8 cellular contexts compared by ENCODE assay signal in genomic region chr2:237291138-237291792, GRCh38.
DNase-seq lines count a peak whose midpoint lies in the region; ATAC-seq, FAIRE-seq and TF ChIP-seq lines count a peak whose summit lies in the region.

No MANE protein-coding gene starts in this region.

- H3K9me3 ChIP-seq in IMR-90 (ENCODE audit: control insufficient read depth, insufficient read depth, low read length) (peaks cover 4% of the 10 kb centered on the region; the same call in 1 of the 2 replicates), Peyer's patch (no peaks in the 10 kb centered on the region)

- H3K27ac Mint-ChIP-seq in central memory CD8-positive, alpha-beta T cell (ENCODE audit: low read depth) = peak overlapping the region; percentile 42

- TF ChIP-seq CTCF in AG09309 (IDR thresholded peaks at IDR 0.05; ENCODE audit: control insufficient read depth, insufficient read depth, low read depth, low read length, missing control alignments) = no peak
- TF ChIP-seq CTCF in IMR-90 (conservative IDR thresholded peaks at IDR 0.05; ENCODE audit: low read depth, low read length) = no peak
- no peak for TF ChIP-seq CTCF in Peyer's patch (IDR thresholded peaks at IDR 0.05)
- no peak for TF ChIP-seq CTCF in lower leg skin (IDR thresholded peaks at IDR 0.05)
- no peak for TF ChIP-seq CTCF in D721Med (IDR thresholded peaks at IDR 0.05; ENCODE audit: insufficient read depth, missing control alignments)

- H3K27me3 ChIP-seq in IMR-90 (ENCODE audit: control insufficient read depth, insufficient read depth, low read length) (no peaks in the 10 kb centered on the region), Peyer's patch (no peaks in the 10 kb centered on the region)

- H3K4me1 ChIP-seq in IMR-90 (ENCODE audit: control insufficient read depth, insufficient read depth, low read length) (peaks cover 15% of the 10 kb centered on the region), Peyer's patch (peaks cover 0 to 8% (median 1%) of the 10 kb centered on the region in 4 donors)

- H3K9ac ChIP-seq in IMR-90 (ENCODE audit: low read depth, low read length) = peak overlapping the region; percentile 58

- H2AFZ ChIP-seq in IMR-90 (replicated peaks; ENCODE audit: low read length, poor library complexity) = peak overlapping the region; percentile 80

- H3K14ac ChIP-seq in IMR-90 (replicated peaks; ENCODE audit: low read depth, low read length) = peak overlapping the region; percentile 90

- peak overlapping the region; percentile 95 for H2BK20ac ChIP-seq in IMR-90 (ENCODE audit: low read depth, low read length)

- peak overlapping the region; percentile 95 for H2BK120ac ChIP-seq in IMR-90 (ENCODE audit: low read depth, low read length)

- peak overlapping the region; percentile 92 for H4K5ac ChIP-seq in IMR-90 (ENCODE audit: low read depth, low read length)

- BruUV-seq in IMR-90 (replicated peaks; lab: Mats Ljungman, UMichigan) = no TSS peak

- peak overlapping the region; percentile 10 for H2AK9ac ChIP-seq in IMR-90 (replicated peaks; ENCODE audit: low read depth, low read length, poor library complexity)

- H3K9me3 Mint-ChIP-seq in central memory CD8-positive, alpha-beta T cell = no peaks in the 10 kb centered on the region

- H3K36me3 Mint-ChIP-seq in central memory CD8-positive, alpha-beta T cell (ENCODE audit: insufficient read depth) = no peaks in the 10 kb centered on the region

- DNase-seq in AG09309 (ENCODE audit: low read depth) (peak; percentile 96), IMR-90 (peak; percentile 98), Peyer's patch (peak; percentile 46 to 90 (median 77)), lower leg skin (ENCODE audit: low spot score in 2 of 2) (peak; percentile 95 to 98), D721Med (ENCODE audit: insufficient read length, low spot score) (no peak), AML-193 (lab: John Stamatoyannopoulos, UW) (no peak)
- DNase-seq in central memory CD8-positive, alpha-beta T cell (ENCODE audit: low spot score in 2 of 2) = no peak
- DNase-seq in stimulated activated CD4-positive, alpha-beta T cell treated with anti-CD3 and anti-CD28 coated beads, Interleukin-4, amount 100 ng/mL, for 4 hours = peak; percentile 7 to 22

- H4K20me1 ChIP-seq in IMR-90 (ENCODE audit: insufficient read depth, low read length) = no peaks in the 10 kb centered on the region

- in situ Hi-C loops in IMR-90 (cut with MboI; ENCODE audit: low sequenced_read_pairs) = no loop called here

- H3K36me3 ChIP-seq in IMR-90 (ENCODE audit: control insufficient read depth, insufficient read depth, low read length) = no peaks in the 10 kb centered on the region
- H3K36me3 ChIP-seq in Peyer's patch = no peaks in the 10 kb centered on the region

- 0% methylated on average over 12 of the region's 20 CpGs; no CpG with 5 or more reads in 1 of the 2 experiments for WGBS in IMR-90 (ENCODE audit: extremely low coverage in 2 of 2, insufficient read length in 1 of 2), 2 experiments
- 0 to 1% methylated on average over 20 of the region's 20 CpGs for WGBS in lower leg skin, 2 donors

- dilution Hi-C loops in IMR-90 (cut with HindIII; ENCODE audit: low sequenced_read_pairs, unreplicated experiment) = no loop called here

- peaks cover 75% of the 10 kb centered on the region for H3K27me3 Mint-ChIP-seq in central memory CD8-positive, alpha-beta T cell

- peak overlapping the region; percentile 93 for H3K18ac ChIP-seq in IMR-90 (ENCODE audit: low read depth, low read length)

- H3K4me3 ChIP-seq in AG09309 (ENCODE audit: control insufficient read depth, low read depth, low read length) = no peak overlapping the region
- H3K4me3 ChIP-seq in IMR-90 (ENCODE audit: insufficient read depth, low read depth, low read length) = no peak overlapping the region
- no peak overlapping the region for H3K4me3 ChIP-seq in Peyer's patch
- no peak overlapping the region for H3K4me3 ChIP-seq in lower leg skin (ENCODE audit: low read depth, poor library complexity, severe bottlenecking)

- H3K9me1 ChIP-seq in IMR-90 (ENCODE audit: insufficient read depth, low read length) = peaks cover 16% of the 10 kb centered on the region

- H3K23ac ChIP-seq in IMR-90 (ENCODE audit: low read depth, low read length) = peak overlapping the region; percentile 89

- peak overlapping the region; percentile 96 for H3K27ac ChIP-seq in IMR-90 (ENCODE audit: insufficient read depth, low read length)
- peak overlapping the region; percentile 44 to 68 (median 58) for H3K27ac ChIP-seq in Peyer's patch

- POLR2A ChIA-PET in IMR-90 (lab: Charles Lee; ENCODE audit: unreplicated experiment) = interaction anchor here (1.7 to 2.2 kb wide), 3 partner anchors 10 to 24 kb away, joined by 6 to 10 read pairs (median 8); no protein-coding TSS in a partner anchor

- H3K4ac ChIP-seq in IMR-90 (ENCODE audit: low read depth, low read length) = peak overlapping the region; percentile 96

- peak overlapping the region; percentile 95 to 97 for H4K8ac ChIP-seq in IMR-90 (ENCODE audit: low read depth in 2 of 2, low read length in 2 of 2)

- H2AK5ac ChIP-seq in IMR-90 (ENCODE audit: low read depth, low read length) = peak overlapping the region; percentile 78

- peak overlapping the region; percentile 98 for H4K91ac ChIP-seq in IMR-90 (ENCODE audit: insufficient read depth, low read depth, low read length)

- peaks cover 6% of the 10 kb centered on the region for H3K4me1 Mint-ChIP-seq in central memory CD8-positive, alpha-beta T cell

- H3K79me1 ChIP-seq in IMR-90 (ENCODE audit: low read depth in 1 of 2, low read length in 2 of 2) = peaks cover 0 to 16% of the 10 kb centered on the region in 2 experiments; a peak in 2 of 4 replicates

- H3K4me2 ChIP-seq in IMR-90 (ENCODE audit: low read depth, low read length) = peak overlapping the region; percentile 68

- TF ChIP-seq POLR2A in IMR-90 (IDR thresholded peaks at IDR 0.05; ENCODE audit: low read depth, low read length) = peak; percentile 61
- TF ChIP-seq POLR2A in Peyer's patch (IDR thresholded peaks at IDR 0.05) = no peak
- TF ChIP-seq POLR2A in lower leg skin (IDR thresholded peaks at IDR 0.05) = no peak

- peak overlapping the region; percentile 86 for H3K56ac ChIP-seq in IMR-90 (ENCODE audit: extremely low read depth, insufficient read depth, low read length)

- peak overlapping the region; percentile 97; the same call in 2 of the 3 replicates for H2BK15ac ChIP-seq in IMR-90 (ENCODE audit: low read depth, low read length)

- H2BK5ac ChIP-seq in IMR-90 (ENCODE audit: low read depth, low read length, poor library complexity, severe bottlenecking) = peak overlapping the region; percentile 88

- intact Hi-C loops in IMR-90 (cut with micrococcal nuclease) = loop anchor here (1.0 to 5.0 kb wide), 3 partner anchors 8 to 64 kb away; no protein-coding TSS in a partner anchor
- intact Hi-C loops in lower leg skin (cut with DNase I; ENCODE audit: low total_unique reads) = no loop called here

- TF ChIP-seq RAD21 in IMR-90 (IDR thresholded peaks at IDR 0.05; ENCODE audit: low read length) = peak; percentile 32

- FAIRE-seq in D721Med (lab: Jason Lieb, UNC) = no peak

- CTCF ChIA-PET in IMR-90 (lab: Yijun Ruan, JAX) = interaction anchor here (0.5 to 1.6 kb wide), 2 partner anchors 10 to 194 kb away, joined by 3 to 4 read pairs; no protein-coding TSS in a partner anchor

- H3K4me3 Mint-ChIP-seq in central memory CD8-positive, alpha-beta T cell = no peak overlapping the region

- ATAC-seq in IMR-90 (ENCODE audit: low read depth) = peak; percentile 86
- ATAC-seq in central memory CD8-positive, alpha-beta T cell (replicated peaks; ENCODE audit: extremely low read depth, poor library complexity, severe bottlenecking) = no peak

TF ChIP-seq in IMR-90, 13 proteins besides CTCF, POLR2A, EP300 and RAD21:
- TF ChIP-seq MAFK (IDR thresholded peaks at IDR 0.05; ENCODE audit: low read depth, low read length) = peak; percentile 49; the same call in 1 of the 2 replicates
- TF ChIP-seq MAZ (IDR thresholded peaks at IDR 0.05; ENCODE audit: borderline replicate concordance, low read depth, low read length) = peak; percentile 80; the same call in 1 of the 2 replicates
- TF ChIP-seq CEBPB (IDR thresholded peaks at IDR 0.05; ENCODE audit: low read depth, low read length) = peak; percentile 89
- TF ChIP-seq NFE2L2 (IDR thresholded peaks at IDR 0.05; ENCODE audit: low read depth, low read length) = no peak
- TF ChIP-seq MXI1 (IDR thresholded peaks at IDR 0.05; ENCODE audit: borderline replicate concordance, low read depth, low read length) = no peak
- peak; percentile 40; the same call in 1 of the 2 replicates for TF ChIP-seq BHLHE40 (IDR thresholded peaks at IDR 0.05; ENCODE audit: low read depth, low read length)
- no peak for TF ChIP-seq ELK1 (IDR thresholded peaks at IDR 0.05; ENCODE audit: borderline replicate concordance, low read depth, low read length)
- peak; percentile 36 for TF ChIP-seq FOS (IDR thresholded peaks at IDR 0.05; ENCODE audit: low read depth, low read length)
- no peak for TF ChIP-seq RFX5 (IDR thresholded peaks at IDR 0.05; ENCODE audit: low read depth, low read length)
- TF ChIP-seq USF2 (IDR thresholded peaks at IDR 0.05; ENCODE audit: low read depth, low read length) = 0 out of 2 replicates have a peak, but pooled peaks have one; percentile 14
- TF ChIP-seq SMC3 (IDR thresholded peaks at IDR 0.05; ENCODE audit: low read depth, low read length) = peak; percentile 39
- TF ChIP-seq RCOR1 (IDR thresholded peaks at IDR 0.05; ENCODE audit: insufficient replicate concordance, low read length) = peak; percentile 47
- 0 out of 2 replicates have a peak, but pooled peaks have one; percentile 82 for TF ChIP-seq CHD1 (IDR thresholded peaks at IDR 0.05; ENCODE audit: low read depth, low read length)

Comparison
In these comparisons a context has a peak if more than half of its experiments do, and no peak if none do; other contexts are left out.
1. DNase-seq: peak in AG09309 (single experiment), IMR-90 (single experiment), Peyer's patch (3 of 3), lower leg skin (2 of 2) and stimulated activated CD4-positive, alpha-beta T cell treated with anti-CD3 and anti-CD28 coated beads, Interleukin-4, amount 100 ng/mL, for 4 hours (2 of 2); none in central memory CD8-positive, alpha-beta T cell (0 of 2), D721Med (single experiment) and AML-193 (0 of 2).